Comparison of ENCODE assay signal across 8 cellular contexts in genomic region chr12:27711312-27711682, GRCh38. TPM values are rescaled to one million over a fixed set of nuclear protein-coding genes. Genes with fewer than 3 reads are reported as not detected.
DNase-seq lines count a peak whose midpoint lies in the region; ATAC-seq and TF ChIP-seq lines count a peak whose summit lies in the region.

No MANE protein-coding gene starts in this region.

- no peak for TF ChIP-seq CTCF in HFFc6 (IDR thresholded peaks at IDR 0.05)

- DNase-seq in NCI-H2107 treated with DMSO at 0.1 percent for 48 hours (lab: John Stamatoyannopoulos, UW; ENCODE audit: unreplicated experiment) (peak; percentile 41), NCI-H2107 (lab: John Stamatoyannopoulos, UW) (no peak), HFFc6 (no peak), NT2/D1 (ENCODE audit: low read depth, low spot score) (peak; percentile 36), SKM-1 treated with dmso at 0.1 percent for 144 hours (lab: John Stamatoyannopoulos, UW; ENCODE audit: unreplicated experiment) (no peak)
- DNase-seq in central memory CD4-positive, alpha-beta T cell, result peak; percentile 3

- peak overlapping the region; percentile 97 for H3K27ac Mint-ChIP-seq in HFFc6

- peaks cover 29% of the 10 kb centered on the region for H3K36me3 Mint-ChIP-seq in HFFc6 (ENCODE audit: low read depth)

- peaks cover 2% of the 10 kb centered on the region for H3K27me3 Mint-ChIP-seq in HFFc6 (ENCODE audit: insufficient read depth)

- peaks cover 32% of the 10 kb centered on the region for H3K4me1 Mint-ChIP-seq in HFFc6 (ENCODE audit: low read depth)

- H3K4me3 ChIP-seq in NT2/D1 (ENCODE audit: insufficient read length, low read depth) (peak overlapping the region; percentile 99), mononuclear cell (ENCODE audit: low read length) (peak overlapping the region; percentile 75)

- H3K4me1 ChIP-seq in NT2/D1 (ENCODE audit: insufficient read depth, insufficient read length) (no peaks in the 10 kb centered on the region), mononuclear cell (ENCODE audit: insufficient read depth, low read length) (peaks cover 29% of the 10 kb centered on the region)

- H3K9me3 Mint-ChIP-seq in HFFc6, result no peaks in the 10 kb centered on the region

- H3K4me3 Mint-ChIP-seq in HFFc6, result peak overlapping the region; percentile 96

- H3K36me3 ChIP-seq in NT2/D1 (ENCODE audit: insufficient read depth, insufficient read length, low read length), result peaks cover 39% of the 10 kb centered on the region

- H3K9me3 ChIP-seq in NT2/D1 (ENCODE audit: insufficient read depth, low read length) (no peaks in the 10 kb centered on the region), mononuclear cell (ENCODE audit: low read depth, low read length) (no peaks in the 10 kb centered on the region)

- H3K27me3 ChIP-seq in NT2/D1 (ENCODE audit: insufficient read depth, insufficient read length) (peaks cover 2% of the 10 kb centered on the region), mononuclear cell (ENCODE audit: insufficient read depth, low read length) (no peaks in the 10 kb centered on the region)

- ATAC-seq in GM18861 (IDR thresholded peaks at IDR 0.05; ENCODE audit: unreplicated experiment), result no peak

- peak overlapping the region; percentile 99 for H3K9ac ChIP-seq in NT2/D1 (ENCODE audit: insufficient read length, low read depth)

RNA-seq across cellular contexts. Expression of gene MRPS35, which starts 0.7 kb away (rescaled TPM):
- 10 to 100 TPM; 39.2 to 47.9 (median 45.6) TPM for total RNA-seq in HFFc6 (2021; fragmentation: NEBNext Ultra II Directional; extraction: Animal tissue kit (Norgen Biotek cat#: 25700))
- total RNA-seq in mononuclear cell, result 57.7 TPM

RNA-seq across cellular contexts. Expression of gene REP15, which starts 15.1 kb away (rescaled TPM):
- 1 to 10 TPM; 2.1 to 2.9 (median 2.4) TPM for total RNA-seq in HFFc6 (2021; fragmentation: NEBNext Ultra II Directional; extraction: Animal tissue kit (Norgen Biotek cat#: 25700))
- total RNA-seq in mononuclear cell, result not detected

Comparison
In these comparisons a context has a peak if more than half of its experiments do, and no peak if none do; other contexts are left out.
1. DNase-seq: peak in NCI-H2107 treated with DMSO at 0.1 percent for 48 hours (single experiment), NT2/D1 (single experiment) and central memory CD4-positive, alpha-beta T cell (single experiment); none in NCI-H2107 (single experiment), HFFc6 (single experiment) and SKM-1 treated with dmso at 0.1 percent for 144 hours (single experiment).